Comparison of ENCODE assay signal across 18 cellular contexts in the genomic region with DNA sequence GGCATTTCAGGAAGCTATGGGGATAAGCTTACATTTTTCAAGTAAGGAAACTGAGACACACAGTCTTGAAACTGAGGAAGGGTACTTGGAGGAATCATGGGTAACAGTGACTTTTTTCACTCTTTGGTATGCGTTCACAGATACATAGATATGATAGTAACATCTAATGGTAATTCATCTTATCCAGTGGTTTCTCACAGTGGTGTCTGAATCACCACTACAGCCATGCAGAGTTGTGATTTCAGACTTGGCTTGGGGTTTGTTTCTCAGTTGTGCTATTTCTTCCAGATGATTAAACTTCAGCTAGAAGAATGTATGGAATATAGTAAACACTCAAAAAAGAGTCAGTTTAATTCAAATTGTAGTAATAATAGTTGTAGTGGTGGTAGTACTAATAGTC.
"Had no signal": no experiment of that assay in that cellular context is flagged by ENCODE, and none has a peak within 500 bp of the region (broad histone marks: within the 10 kb centered on the region; RNA-seq: fewer than 3 reads in every experiment).

No MANE protein-coding gene starts in this region.

- H3K27ac Mint-ChIP-seq: activated CD4-positive, alpha-beta T cell treated with anti-CD3 and anti-CD28 coated beads, Interleukin-2, amount 10 ng/mL, durations not matched to agents 7 days and 5 days; activated naive CD4-positive, alpha-beta T cell treated with anti-CD3 and anti-CD28 coated beads, Interleukin-2, amount 10 ng/mL, durations not matched to agents 7 days and 5 days; activated naive CD8-positive, alpha-beta T cell treated with anti-CD3 and anti-CD28 coated beads, Interleukin-2, amount 50 U/mL, for 24 hours; immature natural killer cell; memory B cell; naive thymus-derived CD8-positive, alpha-beta T cell had no signal

- H3K27me3 ChIP-seq: ascending aorta, dorsolateral prefrontal cortex, pancreas, tibial nerve had no signal

- H3K36me3 Mint-ChIP-seq: activated naive CD4-positive, alpha-beta T cell treated with anti-CD3 and anti-CD28 coated beads, Interleukin-2, amount 10 ng/mL, durations not matched to agents 7 days and 5 days; immature natural killer cell; memory B cell; naive thymus-derived CD8-positive, alpha-beta T cell had no signal

- H3K4me3 ChIP-seq: ascending aorta, dorsolateral prefrontal cortex, pancreas, tibial nerve had no signal

- ATAC-seq: activated CD4-positive, CD25-positive, alpha-beta regulatory T cell treated with anti-CD3 and anti-CD28 coated beads, Interleukin-2, amount 50 U/mL, for 24 hours; activated naive CD8-positive, alpha-beta T cell treated with anti-CD3 and anti-CD28 coated beads, Interleukin-2, amount 50 U/mL, for 24 hours; naive thymus-derived CD8-positive, alpha-beta T cell; pancreas; sciatic nerve had no signal

- H3K36me3 ChIP-seq: ascending aorta, pancreas, tibial nerve had no signal

- H3K9me3 Mint-ChIP-seq: activated CD4-positive, alpha-beta T cell treated with anti-CD3 and anti-CD28 coated beads, Interleukin-2, amount 10 ng/mL, durations not matched to agents 7 days and 5 days; activated naive CD8-positive, alpha-beta T cell treated with anti-CD3 and anti-CD28 coated beads, Interleukin-2, amount 50 U/mL, for 24 hours had no signal

- H3K9me3 ChIP-seq: pancreas had no signal

- H3K4me1 Mint-ChIP-seq: activated CD4-positive, alpha-beta T cell treated with anti-CD3 and anti-CD28 coated beads, Interleukin-2, amount 10 ng/mL, durations not matched to agents 7 days and 5 days; activated naive CD4-positive, alpha-beta T cell treated with anti-CD3 and anti-CD28 coated beads, Interleukin-2, amount 10 ng/mL, durations not matched to agents 7 days and 5 days; activated naive CD8-positive, alpha-beta T cell treated with anti-CD3 and anti-CD28 coated beads, Interleukin-2, amount 50 U/mL, for 24 hours; immature natural killer cell; memory B cell; naive thymus-derived CD8-positive, alpha-beta T cell had no signal

- H3K4me3 Mint-ChIP-seq: activated CD4-positive, alpha-beta T cell treated with anti-CD3 and anti-CD28 coated beads, Interleukin-2, amount 10 ng/mL, durations not matched to agents 7 days and 5 days; activated naive CD4-positive, alpha-beta T cell treated with anti-CD3 and anti-CD28 coated beads, Interleukin-2, amount 10 ng/mL, durations not matched to agents 7 days and 5 days; activated naive CD8-positive, alpha-beta T cell treated with anti-CD3 and anti-CD28 coated beads, Interleukin-2, amount 50 U/mL, for 24 hours; immature natural killer cell; memory B cell; naive thymus-derived CD8-positive, alpha-beta T cell had no signal

- H3K4me1 ChIP-seq: ascending aorta, tibial nerve had no signal

- H3K27ac ChIP-seq: ascending aorta, dorsolateral prefrontal cortex, pancreas, tibial nerve had no signal

- DNase-seq: activated CD4-positive, alpha-beta T cell treated with anti-CD3 and anti-CD28 coated beads, Interleukin-2, amount 10 ng/mL, durations not matched to agents 7 days and 5 days; activated CD8-positive, alpha-beta memory T cell treated with anti-CD3 and anti-CD28 coated beads, Interleukin-2, amount 50 U/mL, for 4 hours; activated effector memory CD4-positive, alpha-beta T cell treated with Interleukin-2 at 50 U/mL for 16 hours; activated naive CD4-positive, alpha-beta T cell treated with anti-CD3 and anti-CD28 coated beads, Interleukin-2, amount 10 ng/mL, durations not matched to agents 7 days and 5 days; activated naive CD8-positive, alpha-beta T cell treated with anti-CD3 and anti-CD28 coated beads, Interleukin-2, amount 50 U/mL, for 24 hours; activated T-cell treated with anti-CD3 and anti-CD28 coated beads, Interleukin-2, amount 50 U/mL, for 48 hours; dorsolateral prefrontal cortex; immature natural killer cell; naive thymus-derived CD8-positive, alpha-beta T cell; pancreas; stimulated activated naive CD4-positive, alpha-beta T cell; substantia nigra; T1000 had no signal

- H3K27me3 Mint-ChIP-seq: activated CD4-positive, alpha-beta T cell treated with anti-CD3 and anti-CD28 coated beads, Interleukin-2, amount 10 ng/mL, durations not matched to agents 7 days and 5 days; activated naive CD4-positive, alpha-beta T cell treated with anti-CD3 and anti-CD28 coated beads, Interleukin-2, amount 10 ng/mL, durations not matched to agents 7 days and 5 days; activated naive CD8-positive, alpha-beta T cell treated with anti-CD3 and anti-CD28 coated beads, Interleukin-2, amount 50 U/mL, for 24 hours; memory B cell; naive thymus-derived CD8-positive, alpha-beta T cell had no signal
